Comparison of ENCODE assay signal across 1 cellular context in the genomic region with DNA sequence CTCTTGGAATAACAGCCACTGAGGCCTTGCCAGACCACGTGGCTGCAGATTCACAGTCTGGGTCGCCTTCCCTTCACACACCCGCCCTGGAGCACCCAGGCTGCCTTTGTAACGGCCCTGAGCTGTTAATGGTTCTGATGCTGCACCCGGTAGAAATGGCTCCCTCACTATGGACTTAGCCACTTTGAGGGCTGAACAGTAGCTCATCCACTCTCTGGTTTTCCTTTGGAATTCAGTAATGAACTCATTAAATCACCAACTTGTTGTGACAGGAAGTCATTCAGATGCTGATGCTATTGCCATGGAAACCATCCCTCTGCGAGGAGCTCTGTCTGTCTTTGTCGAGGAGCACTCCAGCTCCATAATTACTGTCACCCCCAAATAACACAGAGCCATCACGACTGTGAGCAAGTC.
TF ChIP-seq lines count a peak whose summit lies in the region.

No MANE protein-coding gene starts in this region.

TF ChIP-seq in WTC11, 78 proteins besides CTCF, POLR2A, EP300 and RAD21 (continued from another document):
- TF ChIP-seq, protein P1, sequence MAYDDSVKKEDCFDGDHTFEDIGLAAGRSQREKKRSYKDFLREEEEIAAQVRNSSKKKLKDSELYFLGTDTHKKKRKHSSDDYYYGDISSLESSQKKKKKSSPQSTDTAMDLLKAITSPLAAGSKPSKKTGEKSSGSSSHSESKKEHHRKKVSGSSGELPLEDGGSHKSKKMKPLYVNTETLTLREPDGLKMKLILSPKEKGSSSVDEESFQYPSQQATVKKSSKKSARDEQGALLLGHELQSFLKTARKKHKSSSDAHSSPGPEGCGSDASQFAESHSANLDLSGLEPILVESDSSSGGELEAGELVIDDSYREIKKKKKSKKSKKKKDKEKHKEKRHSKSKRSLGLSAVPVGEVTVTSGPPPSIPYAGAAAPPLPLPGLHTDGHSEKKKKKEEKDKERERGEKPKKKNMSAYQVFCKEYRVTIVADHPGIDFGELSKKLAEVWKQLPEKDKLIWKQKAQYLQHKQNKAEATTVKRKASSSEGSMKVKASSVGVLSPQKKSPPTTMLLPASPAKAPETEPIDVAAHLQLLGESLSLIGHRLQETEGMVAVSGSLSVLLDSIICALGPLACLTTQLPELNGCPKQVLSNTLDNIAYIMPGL (CRISPR knock-in tag; IDR thresholded peaks at IDR 0.05), result no peak
- TF ChIP-seq NR1H2 (CRISPR knock-in tag; IDR thresholded peaks at IDR 0.05), result no peak
- TF ChIP-seq GTF2I (CRISPR knock-in tag; conservative IDR thresholded peaks at IDR 0.05), result no peak
- TF ChIP-seq, protein P2, sequence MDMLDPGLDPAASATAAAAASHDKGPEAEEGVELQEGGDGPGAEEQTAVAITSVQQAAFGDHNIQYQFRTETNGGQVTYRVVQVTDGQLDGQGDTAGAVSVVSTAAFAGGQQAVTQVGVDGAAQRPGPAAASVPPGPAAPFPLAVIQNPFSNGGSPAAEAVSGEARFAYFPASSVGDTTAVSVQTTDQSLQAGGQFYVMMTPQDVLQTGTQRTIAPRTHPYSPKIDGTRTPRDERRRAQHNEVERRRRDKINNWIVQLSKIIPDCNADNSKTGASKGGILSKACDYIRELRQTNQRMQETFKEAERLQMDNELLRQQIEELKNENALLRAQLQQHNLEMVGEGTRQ (CRISPR knock-in tag; IDR thresholded peaks at IDR 0.05), result peak; percentile 49; the same call in 1 of the 2 replicates
- 0 out of 2 replicates have a peak, but pooled peaks have one; percentile 16 for TF ChIP-seq FOXK1 (CRISPR knock-in tag; IDR thresholded peaks at IDR 0.05)
- TF ChIP-seq, protein P3, sequence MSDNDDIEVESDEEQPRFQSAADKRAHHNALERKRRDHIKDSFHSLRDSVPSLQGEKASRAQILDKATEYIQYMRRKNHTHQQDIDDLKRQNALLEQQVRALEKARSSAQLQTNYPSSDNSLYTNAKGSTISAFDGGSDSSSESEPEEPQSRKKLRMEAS (CRISPR knock-in tag; IDR thresholded peaks at IDR 0.05), result no peak
- TF ChIP-seq, protein P4, sequence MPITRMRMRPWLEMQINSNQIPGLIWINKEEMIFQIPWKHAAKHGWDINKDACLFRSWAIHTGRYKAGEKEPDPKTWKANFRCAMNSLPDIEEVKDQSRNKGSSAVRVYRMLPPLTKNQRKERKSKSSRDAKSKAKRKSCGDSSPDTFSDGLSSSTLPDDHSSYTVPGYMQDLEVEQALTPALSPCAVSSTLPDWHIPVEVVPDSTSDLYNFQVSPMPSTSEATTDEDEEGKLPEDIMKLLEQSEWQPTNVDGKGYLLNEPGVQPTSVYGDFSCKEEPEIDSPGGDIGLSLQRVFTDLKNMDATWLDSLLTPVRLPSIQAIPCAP (CRISPR knock-in tag; IDR thresholded peaks at IDR 0.05), result no peak
- TF ChIP-seq ZNF138 (CRISPR knock-in tag; conservative IDR thresholded peaks at IDR 0.05), result no peak
TF ChIP-seq in WTC11: peak in this region for 4.
